ENCODE assay signal across 8 cellular contexts in the genomic region with DNA sequence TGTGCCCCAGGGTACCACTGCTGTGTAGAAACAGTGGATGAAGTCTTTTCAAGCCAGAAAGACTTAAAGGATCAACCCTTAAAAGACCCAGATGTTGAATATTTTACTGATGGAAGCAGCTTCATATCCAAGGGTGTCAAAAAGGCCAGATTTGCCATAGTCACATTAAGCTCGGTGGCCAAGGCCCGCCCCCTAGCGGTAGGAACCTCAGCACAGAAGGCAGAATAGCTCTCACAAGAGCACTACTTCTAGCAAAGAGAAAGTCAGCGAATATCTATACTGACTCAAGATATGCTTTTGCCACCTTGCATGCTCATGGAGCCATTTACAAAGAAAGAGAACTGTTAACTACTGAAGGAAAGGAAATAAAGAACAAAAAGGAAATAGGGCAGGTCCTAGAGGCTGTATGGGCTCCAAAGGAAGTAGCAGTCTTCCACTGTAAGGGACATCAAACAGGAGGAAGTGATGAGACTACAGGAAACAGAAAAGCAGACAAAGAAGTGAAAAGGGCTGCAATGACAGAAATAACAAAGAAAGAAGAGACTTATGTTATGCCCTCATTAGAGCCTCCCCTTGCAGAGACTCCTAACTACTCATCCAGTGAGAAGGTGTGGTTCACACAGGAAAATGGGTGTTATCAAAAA.
DNase-seq lines count a peak whose midpoint lies in the region; ATAC-seq, FAIRE-seq and TF ChIP-seq lines count a peak whose summit lies in the region.

No MANE protein-coding gene starts in this region.

- FAIRE-seq in GM12892 (lab: Jason Lieb, UNC) = no peak

- H3K9ac ChIP-seq in KMS-11 = no peak overlapping the region

- TF ChIP-seq CTCF in KMS-11 (conservative IDR thresholded peaks at IDR 0.05; ENCODE audit: low read depth, low read length) = peak; percentile 96

- H4K20me1 ChIP-seq in KMS-11 (ENCODE audit: insufficient read depth) = no peaks in the 10 kb centered on the region

- DNase-seq in NCI-H345 (lab: John Stamatoyannopoulos, UW) (peak; percentile 47), NCI-H345 treated with DMSO at 0.1 percent for 48 hours (lab: John Stamatoyannopoulos, UW; ENCODE audit: unreplicated experiment) (no peak), UCSD-AML1 (lab: John Stamatoyannopoulos, UW; ENCODE audit: unreplicated experiment) (peak; percentile 36), germinal center (ENCODE audit: low spot score) (peak; percentile 24), GM12892 (ENCODE audit: insufficient read length) (no peak)
- DNase-seq in stimulated activated CD4-positive, alpha-beta T cell treated with anti-CD3 and anti-CD28 coated beads, Interleukin-15, amount 100 ng/mL, for 48 hours (ENCODE audit: low read depth in 2 of 2) = peak; percentile 3 to 49

- peak; percentile 47 for ATAC-seq in GM21515 (IDR thresholded peaks at IDR 0.05; ENCODE audit: unreplicated experiment)

- H3K27me3 ChIP-seq in KMS-11 (ENCODE audit: insufficient read depth, low read depth) = no peaks in the 10 kb centered on the region

- no peak overlapping the region for H3K4me2 ChIP-seq in KMS-11

- H3K27ac ChIP-seq in KMS-11 = no peak overlapping the region

- H3K4me3 ChIP-seq in KMS-11 (IDR thresholded peaks at IDR 0.05; ENCODE audit: insufficient read depth, low read depth, low read length) = no peak overlapping the region

- H3K36me3 ChIP-seq in KMS-11 (ENCODE audit: insufficient read depth) = no peaks in the 10 kb centered on the region

- no peaks in the 10 kb centered on the region for H3K79me2 ChIP-seq in KMS-11 (ENCODE audit: insufficient read depth, low read depth)

- no peak for TF ChIP-seq POLR2A in GM12892 (IDR thresholded peaks at IDR 0.05; ENCODE audit: low read depth, low read length)

- no peak overlapping the region for H2AFZ ChIP-seq in KMS-11 (ENCODE audit: low read depth)

- no peaks in the 10 kb centered on the region for H3K4me1 ChIP-seq in KMS-11 (ENCODE audit: low read depth, poor library complexity, severe bottlenecking)

Comparison
In these comparisons a context has a peak if more than half of its experiments do, and no peak if none do; other contexts are left out.
1. DNase-seq: peak in NCI-H345 (single experiment), UCSD-AML1 (single experiment), germinal center (single experiment) and stimulated activated CD4-positive, alpha-beta T cell treated with anti-CD3 and anti-CD28 coated beads, Interleukin-15, amount 100 ng/mL, for 48 hours (2 of 2); none in NCI-H345 treated with DMSO at 0.1 percent for 48 hours (single experiment) and GM12892 (single experiment).